Comparison of ENCODE assay signal across 8 cellular contexts in genomic region chr7:29194594-29195417, GRCh38. TPM values are rescaled to one million over a fixed set of nuclear protein-coding genes. Genes with fewer than 3 reads are reported as not detected.
DNase-seq lines count a peak whose midpoint lies in the region; ATAC-seq and TF ChIP-seq lines count a peak whose summit lies in the region.

TSS of gene CHN2 (plus strand) at chr7:29194775.

- no peak within 1 kb of the TSS for H3K27ac ChIP-seq in 22Rv1
- H3K27ac ChIP-seq in mesodermal cell (ENCODE audit: low read depth, low read length, severe bottlenecking) = no peak within 1 kb of the TSS

- H3K27me3 ChIP-seq in endocrine pancreas (ENCODE audit: control insufficient read depth, insufficient read depth, low read length) = peaks cover 3% of the 10 kb centered on the region

- H3K4me3 ChIP-seq in endocrine pancreas (ENCODE audit: control insufficient read depth, insufficient read depth, low read length) (peak within 1 kb of the TSS; percentile 58), mesodermal cell (ENCODE audit: extremely low read depth, insufficient read depth, low read length, poor library complexity, severe bottlenecking) (peak within 1 kb of the TSS; percentile 59)

- TF ChIP-seq CTCF in 22Rv1 (IDR thresholded peaks at IDR 0.05) = peak; percentile 34

- no peaks in the 10 kb centered on the region for H3K36me3 ChIP-seq in endocrine pancreas (ENCODE audit: control insufficient read depth, insufficient read depth, low read length)
- no peaks in the 10 kb centered on the region for H3K36me3 ChIP-seq in mesodermal cell (ENCODE audit: control insufficient read depth, insufficient read depth, low read length)

- peak; percentile 53 for ATAC-seq in GM18909 (IDR thresholded peaks at IDR 0.05; ENCODE audit: poor library complexity, unreplicated experiment)

- WGBS in mesodermal cell (ENCODE audit: insufficient coverage in 2 of 2), 2 experiments = 0 to 1% methylated on average over 64 to 77 of the region's 88 CpGs

- peak within 1 kb of the TSS; percentile 44 for H3K9ac ChIP-seq in endocrine pancreas (ENCODE audit: control insufficient read depth, insufficient read depth, low read length)

- DNase-seq in NCI-H2171 (lab: John Stamatoyannopoulos, UW) (peak; percentile 13), GOT3 (lab: John Stamatoyannopoulos, UW) (no peak)
- peak; percentile 80 for DNase-seq in activated CD8-positive, alpha-beta memory T cell treated with anti-CD3 and anti-CD28 coated beads for 24 hours
- DNase-seq in stimulated activated CD8-positive, alpha-beta memory T cell treated with anti-CD3 and anti-CD28 coated beads, Interleukin-4, amount 100 ng/mL, for 24 hours (ENCODE audit: low read depth) = peak; percentile 37

- peaks cover 4% of the 10 kb centered on the region for H3K4me1 ChIP-seq in endocrine pancreas (ENCODE audit: control insufficient read depth, insufficient read depth, low read length)
- peaks cover 10% of the 10 kb centered on the region for H3K4me1 ChIP-seq in mesodermal cell (ENCODE audit: control insufficient read depth, insufficient read depth, low read length, poor library complexity, severe bottlenecking)

- H3K9me3 ChIP-seq in endocrine pancreas (ENCODE audit: control insufficient read depth, low read length) (no peaks in the 10 kb centered on the region), mesodermal cell (ENCODE audit: control insufficient read depth, low read length) (no peaks in the 10 kb centered on the region)

RNA-seq across cellular contexts. Expression of gene CHN2, which starts in this region (rescaled TPM):
- 4.3 TPM for polyA plus RNA-seq in mesodermal cell (2013, experiment 1 of 2)
- polyA plus RNA-seq in mesodermal cell (2013, experiment 2 of 2) = 3.9 TPM
